11 cellular contexts compared by ENCODE assay signal in genomic region chrX:114334473-114334982, GRCh38.
"Had no signal": no experiment of that assay in that cellular context is flagged by ENCODE, and none has a peak within 500 bp of the region (broad histone marks: within the 10 kb centered on the region; RNA-seq: fewer than 3 reads in every experiment).

No MANE protein-coding gene starts in this region.

- H3K4me1 ChIP-seq: HAP-1 had no signal

- H3K4me1 Mint-ChIP-seq: GM23338, H9 had no signal

- H3K36me3 ChIP-seq: HAP-1 had no signal

- H3K4me3 ChIP-seq: GM23248, GM23338, HAP-1 had no signal

- H3K27ac Mint-ChIP-seq: GM23338, H9, HFFc6 had no signal

- H3K9me3 Mint-ChIP-seq: HFFc6 had no signal

- FAIRE-seq: H1, H54 had no signal

- H3K4me3 Mint-ChIP-seq: GM23338, H9, HFFc6 had no signal

- H3K27ac ChIP-seq: GM23248 had no signal

- H3K9me3 ChIP-seq: HAP-1 had no signal

- H3K9ac ChIP-seq: GM23248 had no signal

- H3K4me2 ChIP-seq: GM23338 had no signal

- H2AFZ ChIP-seq: GM23248, GM23338 had no signal

- ATAC-seq: GM23338, HCT116 had no signal

- DNase-seq: GM23248, GOT3, H7, H9, HCEC 1CT, HFFc6 had no signal
